In the genomic region with DNA sequence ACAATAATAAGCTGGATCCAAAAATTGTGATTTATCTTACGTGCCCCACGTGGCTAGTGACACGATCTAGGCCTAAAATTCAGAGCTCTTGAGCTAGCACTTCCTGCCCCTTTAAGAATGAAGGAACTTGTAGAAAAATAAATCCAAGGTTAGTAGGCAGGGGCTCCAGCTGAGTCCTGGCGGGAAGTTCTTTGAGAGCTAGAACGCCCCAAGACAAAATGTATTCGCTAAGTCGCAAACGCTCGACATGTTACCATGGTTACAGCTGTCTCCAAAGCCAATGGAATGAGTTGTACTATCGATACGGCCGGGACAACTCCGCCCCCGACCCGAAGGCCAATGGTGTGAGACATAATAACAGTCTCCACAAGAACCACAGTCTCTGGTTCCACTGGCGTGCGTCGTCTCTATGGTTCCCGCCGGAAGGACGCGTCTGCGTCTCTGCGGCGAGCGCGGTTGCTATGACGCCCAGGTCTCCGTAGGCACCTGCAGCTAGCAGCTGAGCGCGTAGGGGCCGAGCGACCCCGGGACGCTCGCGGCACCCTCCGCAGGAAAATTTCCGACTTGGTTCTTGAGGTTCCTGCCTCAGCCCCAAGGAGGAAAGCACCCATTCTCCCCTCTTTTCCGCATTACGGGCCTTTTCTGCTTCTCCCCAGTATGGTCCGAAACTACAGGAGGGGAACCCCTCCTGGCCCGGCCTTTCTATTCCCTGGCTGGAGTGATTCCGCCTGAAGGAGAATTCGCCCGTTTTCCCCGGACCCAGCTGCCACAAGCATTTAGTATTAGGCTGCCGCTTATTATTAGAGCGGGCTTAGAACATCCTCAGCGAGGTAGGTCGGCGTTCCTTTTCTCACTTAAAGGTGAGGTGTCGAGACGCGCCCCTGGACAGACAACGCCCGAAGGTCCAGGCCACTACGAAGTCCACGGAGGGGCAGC, we compare ENCODE assay signal across 8 cellular contexts. TPM values are rescaled to one million over a fixed set of nuclear protein-coding genes. Genes with fewer than 3 reads are reported as not detected.
A peak's percentile ranks its signal among the peaks of the same experiment; 100 is the strongest.
DNase-seq lines count a peak whose midpoint lies in the region; ATAC-seq, FAIRE-seq and TF ChIP-seq lines count a peak whose summit lies in the region.

TSS of gene CCDC30 (plus strand) at position 459 of the 936 bp plus-strand sequence. CDS start 17,266 bp downstream, outside the sequence.

- DNase-seq in GM12892 (ENCODE audit: insufficient read length) = peak; percentile 85
- peak; percentile 96 for DNase-seq in NCI-H1436 treated with DMSO at 0.1 percent for 48 hours (lab: John Stamatoyannopoulos, UW)
- DNase-seq in T-cell = peak; percentile 81 to 99 (median 97)
- peak; percentile 96 for DNase-seq in amniotic epithelial cell (ENCODE audit: low read depth)
- DNase-seq in heart right ventricle = peak; percentile 90 to 96
- peak; percentile 97 for DNase-seq in pons (ENCODE audit: low spot score)
- peak; percentile 97 for DNase-seq in transverse colon

- ATAC-seq in HG02852 (IDR thresholded peaks at IDR 0.05; ENCODE audit: unreplicated experiment) (peak; percentile 100), T-cell (replicated peaks in 1 of 4) (peak; percentile 95 to 100 (median 100)), heart right ventricle (peak; percentile 99 to 100 (median 100))

- H3K27ac Mint-ChIP-seq in T-cell = peak within 1 kb of the TSS; percentile 88 to 91

- H3K4me3 ChIP-seq in heart right ventricle = peak within 1 kb of the TSS; percentile 47 to 89 (median 76)
- H3K4me3 ChIP-seq in transverse colon = peak within 1 kb of the TSS; percentile 53 to 72 (median 58)

- TF ChIP-seq CTCF in heart right ventricle (IDR thresholded peaks at IDR 0.05) (no peak), transverse colon (IDR thresholded peaks at IDR 0.05) (peak in 1 of 5 experiments; percentile 5)

- WGBS in heart right ventricle, 2 donors = 1% methylated on average over 59 of the region's 59 CpGs
- WGBS in transverse colon (ENCODE audit: low coverage in 1 of 2), 2 donors = 3% methylated on average over 39 to 59 of the region's 59 CpGs

- H3K4me3 Mint-ChIP-seq in T-cell = peak within 1 kb of the TSS; percentile 82 to 87 (median 85)

- no peak for TF ChIP-seq EP300 in transverse colon (IDR thresholded peaks at IDR 0.05; ENCODE audit: low read depth)

- H3K4me1 Mint-ChIP-seq in T-cell = peaks cover 40 to 49% (median 46%) of the 10 kb centered on the region in 3 donors

- H3K27me3 ChIP-seq in heart right ventricle (no peaks in the 10 kb centered on the region), transverse colon (no peaks in the 10 kb centered on the region)

- peak within 1 kb of the TSS in 6 of 10 donors; percentile 28 to 61 (median 51) for H3K27ac ChIP-seq in heart right ventricle
- peak within 1 kb of the TSS; percentile 41 to 77 (median 53) for H3K27ac ChIP-seq in transverse colon

- POLR2A ChIA-PET in T-cell (lab: Charles Lee) = interaction anchor here in 1 of 2 donors (0.6 to 1.3 kb wide), 2 partner anchors 21 to 220 kb away, joined by 5 to 6 read pairs; partner anchors contain the start of gene YBX1

- intact Hi-C loops in heart right ventricle (cut with DNase I) = loop anchor here in 3 of 10 donors (5.0 to 10.0 kb wide), 3 partner anchors 126 to 288 kb away; partner anchors contain the start of genes FOXJ3 (in 1 of the 3) and PPIH (in 1 of the 3)
- intact Hi-C loops in transverse colon (cut with DNase I; ENCODE audit: low total_unique reads) = no loop called here

- peaks cover 38% of the 10 kb centered on the region for H3K36me3 Mint-ChIP-seq in T-cell

- H3K36me3 ChIP-seq in heart right ventricle (peaks cover 0 to 35% (median 17%) of the 10 kb centered on the region in 9 donors), transverse colon (peaks cover 0 to 11% (median 0%) of the 10 kb centered on the region in 4 donors)

- H3K9me3 ChIP-seq in heart right ventricle (no peaks in the 10 kb centered on the region), transverse colon (no peaks in the 10 kb centered on the region)

- CTCF ChIA-PET in T-cell (lab: Charles Lee) = interaction anchor here in 1 of 2 donors (1.0 kb wide), 1 partner anchor 129 kb away, joined by 3 read pairs; no protein-coding TSS in a partner anchor

- no peak; the same call in 1 of the 2 replicates for TF ChIP-seq POLR2A in GM12892 (IDR thresholded peaks at IDR 0.05; ENCODE audit: low read depth, low read length)
- peak; percentile 16 for TF ChIP-seq POLR2A in transverse colon (IDR thresholded peaks at IDR 0.05)

- peaks cover 0 to 2% of the 10 kb centered on the region in 2 donors for H3K27me3 Mint-ChIP-seq in T-cell

- in situ Hi-C loops in transverse colon (cut with MboI; ENCODE audit: low pct_ligation_motif_present in 1 of 4, low pct_unique_long_range_greater_than_20kb in 1 of 4, low sequenced_read_pairs in 3 of 4) = no loop called here

- peak; percentile 100 for FAIRE-seq in GM12892 (lab: Jason Lieb, UNC)

- no peaks in the 10 kb centered on the region for H3K9me3 Mint-ChIP-seq in T-cell

- peaks cover 0 to 25% (median 19%) of the 10 kb centered on the region in 9 donors for H3K4me1 ChIP-seq in heart right ventricle
- H3K4me1 ChIP-seq in transverse colon = peaks cover 7 to 26% (median 14%) of the 10 kb centered on the region in 4 donors

RNA-seq across cellular contexts. Expression of gene CCDC30, which starts in this region (rescaled TPM):
- polyA plus RNA-seq in GM12892 (2012; ENCODE audit: missing spikeins) = 1.6 TPM
- 1 to 10 TPM; 3.3 to 6.3 (median 4.3) TPM for total RNA-seq in T-cell
- total RNA-seq in heart right ventricle = 1 to 10 TPM in 8 of 10 donors, under 1 TPM in 2; 0.70 to 3.2 (median 1.4) TPM
- under 1 TPM; 0.38 to 0.73 TPM for polyA plus RNA-seq in heart right ventricle
- total RNA-seq in transverse colon = 1 to 10 TPM in 2 of 4 donors, under 1 TPM in 2; 0.75 to 3.7 (median 1.7) TPM

Comparison
In these comparisons a context has a peak if more than half of its experiments do, and no peak if none do; other contexts are left out.
1. Peak in every context shown above with its lines: DNase-seq, ATAC-seq, H3K4me3 ChIP-seq and H3K27ac ChIP-seq.